20 cellular contexts compared by ENCODE assay signal in genomic region chr10:5855979-5856700, GRCh38.
"Had no signal": no experiment of that assay in that cellular context is flagged by ENCODE, and none has a peak within 500 bp of the region (broad histone marks: within the 10 kb centered on the region; RNA-seq: fewer than 3 reads in every experiment).

No MANE protein-coding gene starts in this region.

- H3K36me3 ChIP-seq: colonic mucosa, sigmoid colon, suprapubic skin, tibial artery, upper lobe of left lung, vagina had no signal

- H3K27me3 Mint-ChIP-seq: naive B cell had no signal

- H3K4me3 ChIP-seq: colonic mucosa, hepatocyte, lung, sigmoid colon, skin epidermis, suprapubic skin, tibial artery, upper lobe of left lung, vagina had no signal

- H3K36me3 Mint-ChIP-seq: naive B cell had no signal

- FAIRE-seq: endothelial cell of umbilical vein had no signal

- H2AFZ ChIP-seq: hepatocyte had no signal

- H3K4me1 ChIP-seq: colonic mucosa, sigmoid colon, suprapubic skin, tibial artery, upper lobe of left lung, vagina had no signal

- ATAC-seq: left colon, left ventricle myocardium superior had no signal

- H3K27ac ChIP-seq: colonic mucosa, hepatocyte, sigmoid colon, skin epidermis, suprapubic skin, tibial artery, upper lobe of left lung, vagina had no signal

- DNase-seq: colonic mucosa; dermis blood vessel endothelial cell; foreskin melanocyte; head of caudate nucleus; left colon; left ventricle myocardium superior; mesenchymal stem cell; naive B cell; sigmoid colon; stimulated activated CD4-positive, alpha-beta T cell treated with anti-CD3 and anti-CD28 coated beads, Interleukin-2, amount 100 ng/mL, for 24 hours; stimulated activated CD4-positive, alpha-beta T cell treated with anti-CD3 and anti-CD28 coated beads, Interleukin-4, amount 100 ng/mL, for 4 hours; stimulated activated naive CD4-positive, alpha-beta T cell treated with Interleukin-2 at 50 U/mL for 16 hours; tibial artery; upper lobe of left lung had no signal

- H3K9me3 ChIP-seq: colonic mucosa, sigmoid colon, suprapubic skin, tibial artery, upper lobe of left lung, vagina had no signal

- H3K27me3 ChIP-seq: colonic mucosa, hepatocyte, sigmoid colon, suprapubic skin, tibial artery, upper lobe of left lung, vagina had no signal

- H3K4me2 ChIP-seq: hepatocyte had no signal

- H3K79me2 ChIP-seq: hepatocyte had no signal
